8 cellular contexts compared by ENCODE assay signal in genomic region chr9:83622814-83623633, GRCh38. TPM values are rescaled to one million over a fixed set of nuclear protein-coding genes. Genes with fewer than 3 reads are reported as not detected.
DNase-seq lines count a peak whose midpoint lies in the region; ATAC-seq lines count a peak whose summit lies in the region.

IDNK (plus strand) TSS chr9:83623143; CDS start chr9:83623172, 29 bp downstream.

- ATAC-seq in GM18867 (IDR thresholded peaks at IDR 0.05; ENCODE audit: unreplicated experiment) (peak; percentile 86), HG03066 (IDR thresholded peaks at IDR 0.05; ENCODE audit: low read depth, unreplicated experiment) (peak; percentile 81)

- H3K36me3 Mint-ChIP-seq in activated CD4-positive, alpha-beta memory T cell treated with anti-CD3 and anti-CD28 coated beads for 36 hours: peaks cover 2% of the 10 kb centered on the region

- POLR2A ChIA-PET in activated CD4-positive, alpha-beta memory T cell treated with anti-CD3 and anti-CD28 coated beads for 36 hours (lab: Charles Lee): interaction anchor here (0.6 to 3.3 kb wide), 5 partner anchors 8 to 298 kb away, joined by 3 to 24 read pairs (median 4); partner anchors contain the start of genes KIF27 and UBQLN1

- no peaks in the 10 kb centered on the region for H3K4me1 ChIP-seq in ectodermal cell (ENCODE audit: control insufficient read depth, insufficient read depth, low read length)

- no peaks in the 10 kb centered on the region for H3K27me3 Mint-ChIP-seq in activated CD4-positive, alpha-beta memory T cell treated with anti-CD3 and anti-CD28 coated beads for 36 hours

- no peaks in the 10 kb centered on the region for H3K36me3 ChIP-seq in ectodermal cell (ENCODE audit: control insufficient read depth, insufficient read depth, low read length)

- CTCF ChIA-PET in activated CD4-positive, alpha-beta memory T cell treated with anti-CD3 and anti-CD28 coated beads for 36 hours (lab: Charles Lee): interaction anchor here (0.6 to 2.5 kb wide), 9 partner anchors 20 to 671 kb away, joined by 3 to 12 read pairs (median 4); partner anchors contain the start of gene UBQLN1

- DNase-seq in AG08395 (ENCODE audit: low spot score) (peak; percentile 63), NCI-H2227 treated with DMSO at 0.1 percent for 48 hours (lab: John Stamatoyannopoulos, UW) (peak; percentile 32), medulla oblongata (ENCODE audit: extremely low spot score) (peak; percentile 76)
- peak; percentile 76 for DNase-seq in activated CD4-positive, alpha-beta memory T cell treated with anti-CD3 and anti-CD28 coated beads for 36 hours
- DNase-seq in stimulated activated CD8-positive, alpha-beta memory T cell treated with anti-CD3 and anti-CD28 coated beads, Interleukin-12 subunit alpha, Interleukin-12 subunit beta, amount 100 ng/mL, for 4 hours (ENCODE audit: low read depth): peak; percentile 44

- H3K27ac ChIP-seq in ectodermal cell (ENCODE audit: insufficient read depth, low read depth, low read length, poor library complexity, severe bottlenecking): peak within 1 kb of the TSS; percentile 32

- no peaks in the 10 kb centered on the region for H3K9me3 Mint-ChIP-seq in activated CD4-positive, alpha-beta memory T cell treated with anti-CD3 and anti-CD28 coated beads for 36 hours

- H3K27ac Mint-ChIP-seq in activated CD4-positive, alpha-beta memory T cell treated with anti-CD3 and anti-CD28 coated beads for 36 hours: peak within 1 kb of the TSS; percentile 93

- 1% methylated on average over 89 of the region's 89 CpGs for WGBS in ectodermal cell, 2 experiments

- peak within 1 kb of the TSS; percentile 56 for H3K4me3 ChIP-seq in ectodermal cell (ENCODE audit: insufficient read depth, low read depth, low read length)

- intact Hi-C loops in activated CD4-positive, alpha-beta memory T cell treated with anti-CD3 and anti-CD28 coated beads for 36 hours (cut with micrococcal nuclease): loop anchor here (1.0 to 10.0 kb wide), 6 partner anchors 85 to 672 kb away; partner anchors contain the start of genes GKAP1, HNRNPK, KIF27 and RMI1

- H3K4me3 Mint-ChIP-seq in activated CD4-positive, alpha-beta memory T cell treated with anti-CD3 and anti-CD28 coated beads for 36 hours: peak within 1 kb of the TSS; percentile 77

- peaks cover 26% of the 10 kb centered on the region for H3K4me1 Mint-ChIP-seq in activated CD4-positive, alpha-beta memory T cell treated with anti-CD3 and anti-CD28 coated beads for 36 hours (ENCODE audit: low read depth)

- no peaks in the 10 kb centered on the region for H3K27me3 ChIP-seq in ectodermal cell (ENCODE audit: control insufficient read depth, insufficient read depth, low read length, poor library complexity, severe bottlenecking)

- H3K9me3 ChIP-seq in ectodermal cell (ENCODE audit: control insufficient read depth, low read length): no peaks in the 10 kb centered on the region

RNA-seq across cellular contexts. Expression of gene IDNK, which starts in this region (rescaled TPM):
- 1 to 10 TPM; 4.4 to 5.0 TPM for total RNA-seq in activated CD4-positive, alpha-beta memory T cell treated with anti-CD3 and anti-CD28 coated beads for 36 hours
- polyA plus RNA-seq in ectodermal cell (2013, experiment 1 of 4): 3.6 TPM
- polyA plus RNA-seq in ectodermal cell (2013, experiment 2 of 4): 5.0 TPM
- 2.9 TPM for polyA plus RNA-seq in ectodermal cell (2013, experiment 3 of 4)
- polyA plus RNA-seq in ectodermal cell (2013, experiment 4 of 4): 3.0 TPM

Comparison
In these comparisons a context has a peak if more than half of its experiments do, and no peak if none do; other contexts are left out.
1. Peak in every context shown above with its lines: DNase-seq, ATAC-seq, H3K4me3 ChIP-seq and H3K27ac ChIP-seq.